ENCODE assay signal across 15 cellular contexts in the genomic region with DNA sequence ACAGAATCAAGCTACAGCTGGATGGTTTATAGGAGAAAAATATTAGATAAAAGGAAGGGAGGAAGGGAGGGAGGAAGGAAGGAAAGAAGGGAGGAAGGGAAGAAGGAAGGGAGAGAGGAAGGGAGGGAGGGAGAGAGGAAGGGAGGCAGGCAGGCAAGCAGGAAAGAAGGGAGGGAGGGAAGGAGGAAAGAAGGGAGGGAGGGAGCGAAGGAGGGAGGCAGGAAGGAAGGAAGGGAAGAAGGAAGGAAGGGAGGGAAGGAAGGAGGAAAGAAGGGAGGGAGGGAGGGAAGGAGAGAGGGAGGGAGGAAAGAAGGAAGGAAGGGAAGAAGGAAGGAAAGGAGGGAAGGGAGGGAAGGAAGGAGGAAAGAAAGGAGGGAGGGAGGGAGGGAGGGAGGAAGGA.
"Had no signal": no experiment of that assay in that cellular context is flagged by ENCODE, and none has a peak within 500 bp of the region (broad histone marks: within the 10 kb centered on the region; RNA-seq: fewer than 3 reads in every experiment).

No MANE protein-coding gene starts in this region.

- H3K4me2 ChIP-seq: SK-N-SH had no signal

- H3K27ac ChIP-seq: brain microvascular endothelial cell, right atrium auricular region had no signal

- H3K9ac ChIP-seq: SK-N-SH had no signal

- DNase-seq: activated B cell treated with CpG ODN at 0.5 μM for 24 hours; activated CD4-positive, alpha-beta T cell treated with anti-CD3 and anti-CD28 coated beads for 48 hours; activated CD8-positive, alpha-beta memory T cell treated with anti-CD3 and anti-CD28 coated beads, Interleukin-2, amount 50 U/mL, for 4 hours; activated CD8-positive, alpha-beta T cell treated with anti-CD3 and anti-CD28 coated beads, Interleukin-2, amount 10 ng/mL, durations not matched to agents 7 days and 5 days; activated gamma-delta T cell treated with Interleukin-2 at 50 U/mL for 16 hours; amygdala; brain microvascular endothelial cell; cerebellar nuclear complex; effector memory CD4-positive, alpha-beta T cell; SK-N-SH; stimulated activated CD4-positive, alpha-beta T cell treated with anti-CD3 and anti-CD28 coated beads, Interleukin-4, amount 100 ng/mL, for 4 hours; stimulated activated CD8-positive, alpha-beta memory T cell treated with anti-CD3 and anti-CD28 coated beads, Interleukin-4, amount 100 ng/mL, for 48 hours; stimulated activated naive CD4-positive, alpha-beta T cell treated with Interleukin-2 at 50 U/mL for 16 hours had no signal

- H3K27me3 ChIP-seq: brain microvascular endothelial cell, right atrium auricular region had no signal

- H3K4me1 ChIP-seq: right atrium auricular region had no signal

- H3K36me3 ChIP-seq: brain microvascular endothelial cell, right atrium auricular region had no signal

- H3K4me3 ChIP-seq: right atrium auricular region, skin epidermis had no signal

- H3K9me3 ChIP-seq: right atrium auricular region, SK-N-SH had no signal
